ENCODE assay signal across 15 cellular contexts in genomic region chr2:1750270-1750934, GRCh38.
"Had no signal": no experiment of that assay in that cellular context is flagged by ENCODE, and none has a peak within 500 bp of the region (broad histone marks: within the 10 kb centered on the region; RNA-seq: fewer than 3 reads in every experiment).

No MANE protein-coding gene starts in this region.

- H3K27ac Mint-ChIP-seq: activated naive CD4-positive, alpha-beta T cell treated with anti-CD3 and anti-CD28 coated beads for 36 hours; activated naive CD8-positive, alpha-beta T cell treated with anti-CD3 and anti-CD28 coated beads, Interleukin-2, amount 10 ng/mL, durations not matched to agents 7 days and 5 days; naive thymus-derived CD4-positive, alpha-beta T cell; WTC11 had no signal

- H3K36me3 ChIP-seq: cardiac muscle cell, heart left ventricle, lower lobe of right lung, ovary, right atrium auricular region, thyroid gland had no signal

- H3K27me3 ChIP-seq: ovary, right atrium auricular region, thyroid gland had no signal

- FAIRE-seq: endometrium, keratinocyte, TTC549 had no signal

- H3K4me1 ChIP-seq: psoas muscle had no signal

- H3K9me3 ChIP-seq: heart left ventricle, lower lobe of right lung, ovary, psoas muscle, right atrium auricular region, thyroid gland had no signal

- H3K4me3 Mint-ChIP-seq: activated naive CD4-positive, alpha-beta T cell treated with anti-CD3 and anti-CD28 coated beads for 36 hours; activated naive CD8-positive, alpha-beta T cell treated with anti-CD3 and anti-CD28 coated beads, Interleukin-2, amount 10 ng/mL, durations not matched to agents 7 days and 5 days; naive thymus-derived CD4-positive, alpha-beta T cell; WTC11 had no signal

- H3K27ac ChIP-seq: cardiac muscle cell, heart left ventricle, lower lobe of right lung, ovary, psoas muscle, right atrium auricular region, thyroid gland had no signal

- DNase-seq: activated effector memory CD4-positive, alpha-beta T cell treated with Interleukin-2 at 50 U/mL for 16 hours had no signal

- ATAC-seq: naive thymus-derived CD4-positive, alpha-beta T cell had no signal

- H3K4me3 ChIP-seq: cardiac muscle cell, heart left ventricle, lower lobe of right lung, ovary, psoas muscle, right atrium auricular region, thyroid gland had no signal
